1 cellular context compared by ENCODE assay signal in the genomic region with DNA sequence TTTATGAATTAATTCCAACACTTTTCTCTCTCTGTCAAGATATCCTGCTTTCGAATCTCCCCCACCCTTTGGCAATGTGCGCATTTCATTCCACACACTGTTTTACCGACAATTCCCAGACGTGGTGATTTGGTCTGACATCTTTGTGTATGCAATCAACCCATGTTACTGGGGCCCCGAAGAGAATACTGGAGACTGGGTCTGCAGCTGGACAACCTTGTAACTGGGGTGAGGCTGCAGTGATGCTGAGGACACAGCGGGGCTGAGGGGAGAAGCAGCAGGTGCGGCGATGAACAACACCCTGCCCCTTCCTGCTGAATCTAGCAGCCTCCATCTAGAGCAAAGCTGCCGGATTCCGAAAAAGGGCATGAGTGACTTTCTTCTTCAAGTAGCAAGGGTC.
TF ChIP-seq lines count a peak whose summit lies in the region.

No MANE protein-coding gene starts in this region.

TF ChIP-seq in GM23338, 12 proteins besides CTCF, POLR2A, EP300 and RAD21 (continued from another document):
- TF ChIP-seq, protein P1, sequence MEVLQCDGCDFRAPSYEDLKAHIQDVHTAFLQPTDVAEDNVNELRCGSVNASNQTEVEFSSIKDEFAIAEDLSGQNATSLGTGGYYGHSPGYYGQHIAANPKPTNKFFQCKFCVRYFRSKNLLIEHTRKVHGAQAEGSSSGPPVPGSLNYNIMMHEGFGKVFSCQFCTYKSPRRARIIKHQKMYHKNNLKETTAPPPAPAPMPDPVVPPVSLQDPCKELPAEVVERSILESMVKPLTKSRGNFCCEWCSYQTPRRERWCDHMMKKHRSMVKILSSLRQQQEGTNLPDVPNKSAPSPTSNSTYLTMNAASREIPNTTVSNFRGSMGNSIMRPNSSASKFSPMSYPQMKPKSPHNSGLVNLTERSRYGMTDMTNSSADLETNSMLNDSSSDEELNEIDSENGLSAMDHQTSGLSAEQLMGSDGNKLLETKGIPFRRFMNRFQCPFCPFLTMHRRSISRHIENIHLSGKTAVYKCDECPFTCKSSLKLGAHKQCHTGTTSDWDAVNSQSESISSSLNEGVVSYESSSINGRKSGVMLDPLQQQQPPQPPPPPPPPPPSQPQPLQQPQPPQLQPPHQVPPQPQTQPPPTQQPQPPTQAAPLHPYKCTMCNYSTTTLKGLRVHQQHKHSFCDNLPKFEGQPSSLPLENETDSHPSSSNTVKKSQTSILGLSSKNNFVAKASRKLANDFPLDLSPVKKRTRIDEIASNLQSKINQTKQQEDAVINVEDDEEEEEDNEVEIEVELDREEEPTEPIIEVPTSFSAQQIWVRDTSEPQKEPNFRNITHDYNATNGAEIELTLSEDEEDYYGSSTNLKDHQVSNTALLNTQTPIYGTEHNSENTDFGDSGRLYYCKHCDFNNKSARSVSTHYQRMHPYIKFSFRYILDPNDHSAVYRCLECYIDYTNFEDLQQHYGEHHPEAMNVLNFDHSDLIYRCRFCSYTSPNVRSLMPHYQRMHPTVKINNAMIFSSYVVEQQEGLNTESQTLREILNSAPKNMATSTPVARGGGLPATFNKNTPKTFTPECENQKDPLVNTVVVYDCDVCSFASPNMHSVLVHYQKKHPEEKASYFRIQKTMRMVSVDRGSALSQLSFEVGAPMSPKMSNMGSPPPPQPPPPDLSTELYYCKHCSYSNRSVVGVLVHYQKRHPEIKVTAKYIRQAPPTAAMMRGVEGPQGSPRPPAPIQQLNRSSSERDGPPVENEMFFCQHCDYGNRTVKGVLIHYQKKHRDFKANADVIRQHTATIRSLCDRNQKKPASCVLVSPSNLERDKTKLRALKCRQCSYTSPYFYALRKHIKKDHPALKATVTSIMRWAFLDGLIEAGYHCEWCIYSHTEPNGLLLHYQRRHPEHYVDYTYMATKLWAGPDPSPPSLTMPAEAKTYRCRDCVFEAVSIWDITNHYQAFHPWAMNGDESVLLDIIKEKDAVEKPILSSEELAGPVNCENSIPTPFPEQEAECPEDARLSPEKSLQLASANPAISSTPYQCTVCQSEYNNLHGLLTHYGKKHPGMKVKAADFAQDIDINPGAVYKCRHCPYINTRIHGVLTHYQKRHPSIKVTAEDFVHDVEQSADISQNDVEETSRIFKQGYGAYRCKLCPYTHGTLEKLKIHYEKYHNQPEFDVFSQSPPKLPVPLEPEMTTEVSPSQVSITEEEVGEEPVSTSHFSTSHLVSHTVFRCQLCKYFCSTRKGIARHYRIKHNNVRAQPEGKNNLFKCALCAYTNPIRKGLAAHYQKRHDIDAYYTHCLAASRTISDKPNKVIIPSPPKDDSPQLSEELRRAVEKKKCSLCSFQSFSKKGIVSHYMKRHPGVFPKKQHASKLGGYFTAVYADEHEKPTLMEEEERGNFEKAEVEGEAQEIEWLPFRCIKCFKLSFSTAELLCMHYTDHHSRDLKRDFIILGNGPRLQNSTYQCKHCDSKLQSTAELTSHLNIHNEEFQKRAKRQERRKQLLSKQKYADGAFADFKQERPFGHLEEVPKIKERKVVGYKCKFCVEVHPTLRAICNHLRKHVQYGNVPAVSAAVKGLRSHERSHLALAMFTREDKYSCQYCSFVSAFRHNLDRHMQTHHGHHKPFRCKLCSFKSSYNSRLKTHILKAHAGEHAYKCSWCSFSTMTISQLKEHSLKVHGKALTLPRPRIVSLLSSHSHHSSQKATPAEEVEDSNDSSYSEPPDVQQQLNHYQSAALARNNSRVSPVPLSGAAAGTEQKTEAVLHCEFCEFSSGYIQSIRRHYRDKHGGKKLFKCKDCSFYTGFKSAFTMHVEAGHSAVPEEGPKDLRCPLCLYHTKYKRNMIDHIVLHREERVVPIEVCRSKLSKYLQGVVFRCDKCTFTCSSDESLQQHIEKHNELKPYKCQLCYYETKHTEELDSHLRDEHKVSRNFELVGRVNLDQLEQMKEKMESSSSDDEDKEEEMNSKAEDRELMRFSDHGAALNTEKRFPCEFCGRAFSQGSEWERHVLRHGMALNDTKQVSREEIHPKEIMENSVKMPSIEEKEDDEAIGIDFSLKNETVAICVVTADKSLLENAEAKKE (CRISPR knock-in tag; IDR thresholded peaks at IDR 0.05): no peak
- TF ChIP-seq STAT1 (IDR thresholded peaks at IDR 0.05; ENCODE audit: unreplicated experiment) (no peak), ZNF114 (CRISPR knock-in tag; IDR thresholded peaks at IDR 0.05) (no peak), POLR2AphosphoS5 (IDR thresholded peaks at IDR 0.05; ENCODE audit: low read depth) (no peak), ZNF331 (CRISPR knock-in tag; IDR thresholded peaks at IDR 0.05; ENCODE audit: low read depth) (no peak), NANOG (IDR thresholded peaks at IDR 0.05; ENCODE audit: borderline replicate concordance) (no peak), CREB1 (CRISPR knock-in tag; IDR thresholded peaks at IDR 0.05; ENCODE audit: low read depth) (no peak), JUNB (IDR thresholded peaks at IDR 0.05; ENCODE audit: unreplicated experiment) (no peak), EZH2phosphoT487 (IDR thresholded peaks at IDR 0.05; ENCODE audit: unreplicated experiment) (no peak)
- TF ChIP-seq, protein P2, sequence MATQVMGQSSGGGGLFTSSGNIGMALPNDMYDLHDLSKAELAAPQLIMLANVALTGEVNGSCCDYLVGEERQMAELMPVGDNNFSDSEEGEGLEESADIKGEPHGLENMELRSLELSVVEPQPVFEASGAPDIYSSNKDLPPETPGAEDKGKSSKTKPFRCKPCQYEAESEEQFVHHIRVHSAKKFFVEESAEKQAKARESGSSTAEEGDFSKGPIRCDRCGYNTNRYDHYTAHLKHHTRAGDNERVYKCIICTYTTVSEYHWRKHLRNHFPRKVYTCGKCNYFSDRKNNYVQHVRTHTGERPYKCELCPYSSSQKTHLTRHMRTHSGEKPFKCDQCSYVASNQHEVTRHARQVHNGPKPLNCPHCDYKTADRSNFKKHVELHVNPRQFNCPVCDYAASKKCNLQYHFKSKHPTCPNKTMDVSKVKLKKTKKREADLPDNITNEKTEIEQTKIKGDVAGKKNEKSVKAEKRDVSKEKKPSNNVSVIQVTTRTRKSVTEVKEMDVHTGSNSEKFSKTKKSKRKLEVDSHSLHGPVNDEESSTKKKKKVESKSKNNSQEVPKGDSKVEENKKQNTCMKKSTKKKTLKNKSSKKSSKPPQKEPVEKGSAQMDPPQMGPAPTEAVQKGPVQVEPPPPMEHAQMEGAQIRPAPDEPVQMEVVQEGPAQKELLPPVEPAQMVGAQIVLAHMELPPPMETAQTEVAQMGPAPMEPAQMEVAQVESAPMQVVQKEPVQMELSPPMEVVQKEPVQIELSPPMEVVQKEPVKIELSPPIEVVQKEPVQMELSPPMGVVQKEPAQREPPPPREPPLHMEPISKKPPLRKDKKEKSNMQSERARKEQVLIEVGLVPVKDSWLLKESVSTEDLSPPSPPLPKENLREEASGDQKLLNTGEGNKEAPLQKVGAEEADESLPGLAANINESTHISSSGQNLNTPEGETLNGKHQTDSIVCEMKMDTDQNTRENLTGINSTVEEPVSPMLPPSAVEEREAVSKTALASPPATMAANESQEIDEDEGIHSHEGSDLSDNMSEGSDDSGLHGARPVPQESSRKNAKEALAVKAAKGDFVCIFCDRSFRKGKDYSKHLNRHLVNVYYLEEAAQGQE (IDR thresholded peaks at IDR 0.05; ENCODE audit: unreplicated experiment): no peak
- TF ChIP-seq, protein P3, sequence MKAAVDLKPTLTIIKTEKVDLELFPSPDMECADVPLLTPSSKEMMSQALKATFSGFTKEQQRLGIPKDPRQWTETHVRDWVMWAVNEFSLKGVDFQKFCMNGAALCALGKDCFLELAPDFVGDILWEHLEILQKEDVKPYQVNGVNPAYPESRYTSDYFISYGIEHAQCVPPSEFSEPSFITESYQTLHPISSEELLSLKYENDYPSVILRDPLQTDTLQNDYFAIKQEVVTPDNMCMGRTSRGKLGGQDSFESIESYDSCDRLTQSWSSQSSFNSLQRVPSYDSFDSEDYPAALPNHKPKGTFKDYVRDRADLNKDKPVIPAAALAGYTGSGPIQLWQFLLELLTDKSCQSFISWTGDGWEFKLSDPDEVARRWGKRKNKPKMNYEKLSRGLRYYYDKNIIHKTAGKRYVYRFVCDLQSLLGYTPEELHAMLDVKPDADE (IDR thresholded peaks at IDR 0.05): no peak
